In the genomic region with DNA sequence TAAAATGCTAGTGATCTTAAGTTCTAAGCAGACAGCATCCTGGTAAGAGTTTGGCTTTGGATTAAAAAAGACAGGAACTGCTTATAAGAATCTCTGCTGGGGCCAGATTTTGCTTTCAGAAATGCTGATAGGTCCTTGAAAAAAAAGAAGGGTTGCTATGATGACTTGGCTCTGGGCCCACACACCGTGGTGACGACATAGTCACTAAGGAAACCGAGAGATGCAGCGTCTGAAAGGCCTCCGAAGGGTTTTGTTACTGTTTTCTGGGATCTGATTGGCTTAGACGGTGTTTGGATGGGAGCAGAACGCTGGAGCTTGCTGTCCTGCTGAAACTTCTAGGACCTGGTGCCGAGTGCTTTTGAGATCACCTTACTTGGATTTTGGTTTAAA, we compare ENCODE assay signal across 8 cellular contexts. TPM values are rescaled to one million over a fixed set of nuclear protein-coding genes. Genes with fewer than 3 reads are reported as not detected.
A peak's percentile ranks its signal among the peaks of the same experiment; 100 is the strongest.
DNase-seq lines count a peak whose midpoint lies in the region; ATAC-seq and TF ChIP-seq lines count a peak whose summit lies in the region.

No MANE protein-coding gene starts in this region.

- no peak overlapping the region for H2BK12ac ChIP-seq in trophoblast cell (ENCODE audit: low read length)

- H3K4me2 ChIP-seq in trophoblast cell (ENCODE audit: low read length): no peak overlapping the region

- no peak overlapping the region for H3K18ac ChIP-seq in trophoblast cell (ENCODE audit: low read length)

- DNase-seq in Peyer's patch (peak in 2 of 3 donors; percentile 85 to 94), trophoblast cell (no peak), ecto neural progenitor cell (ENCODE audit: low spot score) (no peak)
- peak; percentile 88 for DNase-seq in activated naive CD4-positive, alpha-beta T cell treated with Interleukin-2 at 50 U/mL for 16 hours

- WGBS in gastroesophageal sphincter (ENCODE audit: low coverage in 1 of 2), 2 donors: 3 to 8% methylated on average over 7 to 8 of the region's 8 CpGs
- no CpG with 5 or more reads among the region's 8 CpGs for WGBS in trophoblast cell (ENCODE audit: extremely low coverage, insufficient coverage, insufficient read length)
- WGBS in thymus: 13% methylated on average over 8 of the region's 8 CpGs

- no peak overlapping the region for H3K23ac ChIP-seq in trophoblast cell (ENCODE audit: low read length)

- TF ChIP-seq CTCF in Peyer's patch (IDR thresholded peaks at IDR 0.05): no peak
- no peak for TF ChIP-seq CTCF in gastroesophageal sphincter (IDR thresholded peaks at IDR 0.05)

- no peak overlapping the region for H2BK5ac ChIP-seq in trophoblast cell (ENCODE audit: low read depth, low read length, poor library complexity)

- H3K9me3 ChIP-seq in Peyer's patch: no peaks in the 10 kb centered on the region
- no peaks in the 10 kb centered on the region for H3K9me3 ChIP-seq in gastroesophageal sphincter
- H3K9me3 ChIP-seq in trophoblast cell (ENCODE audit: insufficient read depth, low read depth, low read length): no peaks in the 10 kb centered on the region
- no peaks in the 10 kb centered on the region for H3K9me3 ChIP-seq in thymus (ENCODE audit: control insufficient read depth)

- H4K8ac ChIP-seq in trophoblast cell (ENCODE audit: low read depth, low read length): no peak overlapping the region

- H3K4ac ChIP-seq in trophoblast cell (ENCODE audit: low read depth, low read length): peak overlapping the region; percentile 6

- H3K27me3 ChIP-seq in Peyer's patch: no peaks in the 10 kb centered on the region
- H3K27me3 ChIP-seq in gastroesophageal sphincter: no peaks in the 10 kb centered on the region
- no peaks in the 10 kb centered on the region for H3K27me3 ChIP-seq in trophoblast cell (ENCODE audit: insufficient read depth, low read length)
- H3K27me3 ChIP-seq in thymus (ENCODE audit: control insufficient read depth, insufficient read depth): no peaks in the 10 kb centered on the region

- H2BK120ac ChIP-seq in trophoblast cell (ENCODE audit: insufficient read depth, low read length, poor library complexity): no peak overlapping the region

- no peaks in the 10 kb centered on the region for H3K79me1 ChIP-seq in trophoblast cell (ENCODE audit: low read length)

- H2AK5ac ChIP-seq in trophoblast cell (ENCODE audit: low read length): no peak overlapping the region

- H3K4me1 ChIP-seq in Peyer's patch (peaks cover 0 to 35% (median 10%) of the 10 kb centered on the region in 4 donors), gastroesophageal sphincter (peaks cover 0 to 59% (median 29%) of the 10 kb centered on the region in 3 donors), trophoblast cell (ENCODE audit: control insufficient read depth in 1 of 2, insufficient read depth in 2 of 2, low read length in 2 of 2) (peaks cover 7 to 9% of the 10 kb centered on the region in 2 experiments), thymus (ENCODE audit: control insufficient read depth, insufficient read depth, low read length) (peaks cover 14% of the 10 kb centered on the region)

- no peak for TF ChIP-seq EP300 in gastroesophageal sphincter (IDR thresholded peaks at IDR 0.05)

- ATAC-seq in HG03432 (IDR thresholded peaks at IDR 0.05; ENCODE audit: unreplicated experiment): peak; percentile 78
- ATAC-seq in gastroesophageal sphincter: peak; percentile 77

- H3K4me3 ChIP-seq in GM08714 (ENCODE audit: low read length): peak overlapping the region; percentile 70; the same call in 1 of the 2 replicates
- peak overlapping the region in 2 of 4 donors; percentile 2 to 16 for H3K4me3 ChIP-seq in Peyer's patch
- peak overlapping the region in 1 of 2 donors; percentile 8 for H3K4me3 ChIP-seq in gastroesophageal sphincter
- no peak overlapping the region for H3K4me3 ChIP-seq in trophoblast cell (ENCODE audit: low read depth, low read length)
- peak overlapping the region; percentile 49 for H3K4me3 ChIP-seq in thymus (ENCODE audit: low read length)

- no peak overlapping the region for H2AFZ ChIP-seq in trophoblast cell (ENCODE audit: insufficient read depth, low read length, poor library complexity)

- no peak overlapping the region for H4K91ac ChIP-seq in trophoblast cell (ENCODE audit: low read depth, low read length)

- peaks cover 5% of the 10 kb centered on the region for H3K79me2 ChIP-seq in trophoblast cell (ENCODE audit: control insufficient read depth, insufficient read depth, low read length, poor library complexity)

- no peak for TF ChIP-seq POLR2A in Peyer's patch (IDR thresholded peaks at IDR 0.05)
- TF ChIP-seq POLR2A in gastroesophageal sphincter (IDR thresholded peaks at IDR 0.05): no peak

- H3K36me3 ChIP-seq in Peyer's patch (peaks cover 0 to 15% (median 0%) of the 10 kb centered on the region in 3 donors), gastroesophageal sphincter (peaks cover 0 to 13% of the 10 kb centered on the region in 2 donors), trophoblast cell (ENCODE audit: control insufficient read depth in 1 of 2, insufficient read depth in 2 of 2, low read length in 2 of 2) (peaks cover 10 to 13% of the 10 kb centered on the region in 2 experiments), thymus (ENCODE audit: control insufficient read depth, insufficient read depth) (peaks cover 9% of the 10 kb centered on the region)

- no peak overlapping the region for H3K14ac ChIP-seq in trophoblast cell (ENCODE audit: low read length)

- no peak overlapping the region for H3K9ac ChIP-seq in trophoblast cell (ENCODE audit: low read length)

- H3K27ac ChIP-seq in Peyer's patch (peak overlapping the region; percentile 75 to 86 (median 77)), gastroesophageal sphincter (peak overlapping the region; percentile 85 to 96 (median 86)), trophoblast cell (ENCODE audit: low read depth, low read length) (no peak overlapping the region), thymus (ENCODE audit: low read depth) (peak overlapping the region; percentile 96)

- H4K12ac ChIP-seq in trophoblast cell (ENCODE audit: low read depth, low read length): no peak overlapping the region

RNA-seq across cellular contexts. Expression of a gene that starts 8.4 kb away (rescaled TPM):
- total RNA-seq in Peyer's patch: 1,000 to 10,000 TPM in 1 of 4 donors, 100 to 1,000 TPM in 1, 10 to 100 TPM in 2; 46.4 to 1,083 (median 189) TPM
- total RNA-seq in gastroesophageal sphincter: 10 to 100 TPM; 17.4 to 82.9 (median 29.6) TPM
- polyA plus RNA-seq in trophoblast cell (2013): 23.9 and 25.5 TPM in 2 replicates
- polyA plus RNA-seq in thymus: 43.8 TPM

RNA-seq across cellular contexts. Expression of a gene that starts 33.4 kb away (rescaled TPM):
- total RNA-seq in Peyer's patch (1 to 10 TPM in 1 of 4 donors, not detected in 3; 4.0 TPM), gastroesophageal sphincter (not detected)
- not detected in 2 replicates for polyA plus RNA-seq in trophoblast cell (2013)
- polyA plus RNA-seq in thymus: 1.0 TPM

Comparison
In these comparisons a context has a peak if more than half of its experiments do, and no peak if none do; other contexts are left out.
1. DNase-seq: peak in Peyer's patch (2 of 3) and activated naive CD4-positive, alpha-beta T cell treated with Interleukin-2 at 50 U/mL for 16 hours (single experiment); none in trophoblast cell (0 of 2) and ecto neural progenitor cell (single experiment).